Comparison of ENCODE assay signal across 26 cellular contexts in the genomic region with DNA sequence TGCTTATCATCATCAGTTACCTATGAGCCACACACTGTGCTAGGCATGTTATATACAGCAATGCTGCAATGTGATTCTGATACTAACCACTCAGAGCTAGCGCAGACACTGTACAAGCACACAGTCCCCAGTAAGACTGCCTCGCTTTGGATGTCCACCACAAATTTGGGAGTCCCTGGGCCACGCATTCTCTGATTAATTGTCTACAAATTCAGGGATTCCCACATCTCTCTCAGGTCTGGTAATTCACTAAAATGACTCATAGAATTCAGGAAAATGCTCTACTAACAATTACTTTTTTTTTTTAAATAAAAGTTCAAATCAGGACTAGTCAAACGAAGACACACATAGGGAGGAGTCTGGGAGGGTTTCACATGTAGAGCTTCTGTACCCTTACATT.
"Had no signal": no experiment of that assay in that cellular context is flagged by ENCODE, and none has a peak within 500 bp of the region (broad histone marks: within the 10 kb centered on the region; RNA-seq: fewer than 3 reads in every experiment).

No MANE protein-coding gene starts in this region.

- H3K27ac Mint-ChIP-seq: activated B cell treated with CpG ODN at 0.5 μM for 24 hours; activated CD4-positive, alpha-beta T cell treated with anti-CD3 and anti-CD28 coated beads for 36 hours; brain; mesothelial cell of epicardium; naive thymus-derived CD8-positive, alpha-beta T cell; T-helper 17 cell; type B pancreatic cell had no signal

- H3K27me3 ChIP-seq: gastrocnemius medialis, heart left ventricle, right atrium auricular region, spleen had no signal

- FAIRE-seq: keratinocyte had no signal

- H3K4me3 ChIP-seq: gastrocnemius medialis, heart left ventricle, left ventricle myocardium inferior, prostate gland, right atrium auricular region, spleen, thoracic aorta had no signal

- H3K36me3 ChIP-seq: gastrocnemius medialis, heart left ventricle, left ventricle myocardium inferior, prostate gland, right atrium auricular region, spleen, thoracic aorta had no signal

- ATAC-seq: activated CD4-positive, alpha-beta T cell treated with anti-CD3 and anti-CD28 coated beads for 36 hours; activated T-cell treated with anti-CD3 and anti-CD28 coated beads, Interleukin-2, amount 50 U/mL, for 4 hours; esophagus mucosa; gastrocnemius medialis; heart left ventricle; naive thymus-derived CD8-positive, alpha-beta T cell; T-helper 17 cell had no signal

- H3K4me1 Mint-ChIP-seq: activated B cell treated with CpG ODN at 0.5 μM for 24 hours; activated CD4-positive, alpha-beta T cell treated with anti-CD3 and anti-CD28 coated beads for 36 hours; brain; mesothelial cell of epicardium; naive thymus-derived CD8-positive, alpha-beta T cell; T-helper 17 cell had no signal

- H3K4me3 Mint-ChIP-seq: activated B cell treated with CpG ODN at 0.5 μM for 24 hours; activated CD4-positive, alpha-beta T cell treated with anti-CD3 and anti-CD28 coated beads for 36 hours; activated T-cell treated with anti-CD3 and anti-CD28 coated beads, Interleukin-2, amount 50 U/mL, for 4 hours; brain; mesothelial cell of epicardium; naive thymus-derived CD8-positive, alpha-beta T cell; T-helper 17 cell; type B pancreatic cell had no signal

- H3K36me3 Mint-ChIP-seq: brain; mesothelial cell of epicardium; naive thymus-derived CD8-positive, alpha-beta T cell; type B pancreatic cell had no signal

- H3K9me3 Mint-ChIP-seq: activated B cell treated with CpG ODN at 0.5 μM for 24 hours; activated T-cell treated with anti-CD3 and anti-CD28 coated beads, Interleukin-2, amount 50 U/mL, for 4 hours; type B pancreatic cell had no signal

- H3K27me3 Mint-ChIP-seq: activated B cell treated with CpG ODN at 0.5 μM for 24 hours; activated CD4-positive, alpha-beta T cell treated with anti-CD3 and anti-CD28 coated beads for 36 hours; brain; naive thymus-derived CD8-positive, alpha-beta T cell; T-helper 17 cell; type B pancreatic cell had no signal

- DNase-seq: activated B cell treated with CpG ODN at 0.5 μM for 24 hours; activated CD4-positive, alpha-beta T cell treated with anti-CD3 and anti-CD28 coated beads for 36 hours; activated CD4-positive, alpha-beta T cell treated with anti-CD3 and anti-CD28 coated beads, Interleukin-2, amount 50 U/mL, for 4 hours; activated CD8-positive, alpha-beta memory T cell treated with anti-CD3 and anti-CD28 coated beads for 24 hours; activated CD8-positive, alpha-beta memory T cell treated with anti-CD3 and anti-CD28 coated beads, Interleukin-2, amount 50 U/mL, for 4 hours; activated naive CD4-positive, alpha-beta T cell treated with Interleukin-2 at 50 U/mL for 16 hours; activated T-cell treated with anti-CD3 and anti-CD28 coated beads, Interleukin-2, amount 50 U/mL, for 4 hours; central memory CD4-positive, alpha-beta T cell; dermis blood vessel endothelial cell; effector CD8-positive, alpha-beta T cell; gastrocnemius medialis; heart left ventricle; left ventricle myocardium inferior; naive thymus-derived CD8-positive, alpha-beta T cell; spleen; stimulated activated CD4-positive, alpha-beta T cell treated with anti-CD3 and anti-CD28 coated beads, Interleukin-4, amount 100 ng/mL, for 1 hour; stimulated activated naive CD4-positive, alpha-beta T cell treated with Interleukin-2 at 50 U/mL for 16 hours; T-helper 17 cell had no signal
